ENCODE assay signal across 8 cellular contexts in the genomic region with DNA sequence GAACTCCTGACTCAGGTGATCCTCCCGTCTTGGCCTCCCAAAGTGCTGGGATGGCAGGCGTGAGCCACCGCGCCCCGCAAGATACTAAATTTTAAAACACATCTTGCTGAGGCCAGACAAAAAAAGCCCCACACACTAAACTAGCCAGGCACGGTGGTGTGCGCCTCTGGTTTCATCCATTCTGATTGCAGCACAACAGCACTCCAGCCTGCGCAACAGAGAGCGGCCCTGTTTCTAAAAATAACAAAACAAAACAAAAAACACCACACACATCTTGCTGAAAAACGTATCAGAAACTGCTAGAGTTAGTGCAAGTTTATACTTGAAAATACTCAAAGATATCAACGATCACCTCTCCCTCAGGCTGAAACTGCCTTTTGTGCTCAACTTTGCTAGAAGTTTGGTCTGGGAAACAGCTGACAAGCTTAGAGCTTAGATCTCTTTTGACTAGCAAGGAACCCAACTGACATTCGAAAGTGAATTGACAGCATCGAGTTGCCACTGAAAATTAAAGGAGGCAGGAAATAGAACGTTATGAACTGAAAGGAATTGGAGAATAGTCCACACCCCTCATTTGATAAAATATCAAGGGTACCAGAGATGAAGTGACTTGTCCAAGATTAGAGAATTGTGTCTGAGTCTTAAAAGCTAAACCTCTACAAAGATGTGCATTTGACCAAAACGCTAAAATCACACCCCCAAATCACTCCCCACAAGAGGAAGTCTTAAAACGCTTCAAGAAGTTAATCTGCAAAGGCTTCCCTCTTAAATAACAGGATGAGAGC. TPM values are rescaled to one million over a fixed set of nuclear protein-coding genes. Genes with fewer than 3 reads are reported as not detected.
DNase-seq lines count a peak whose midpoint lies in the region; ATAC-seq and TF ChIP-seq lines count a peak whose summit lies in the region.

No MANE protein-coding gene starts in this region.

- DNase-seq in HFF-Myc (ENCODE audit: extremely low read depth, low read depth) = no peak
- DNase-seq in adrenal gland = no peak
- DNase-seq in memory B cell (ENCODE audit: low spot score in 2 of 2) = no peak
- no peak for DNase-seq in posterior cingulate gyrus
- DNase-seq in GM19238 (ENCODE audit: insufficient read length, low spot score) = no peak

- H3K27ac ChIP-seq in 22Rv1 = peak overlapping the region; percentile 87
- no peak overlapping the region for H3K27ac ChIP-seq in adrenal gland

- no peaks in the 10 kb centered on the region for H3K27me3 Mint-ChIP-seq in memory B cell

- H3K4me3 Mint-ChIP-seq in memory B cell = peak overlapping the region; percentile 93

- peaks cover 0 to 28% of the 10 kb centered on the region in 2 donors for H3K36me3 ChIP-seq in adrenal gland (replicated peaks in 1 of 2)

- no peak for TF ChIP-seq POLR2A in adrenal gland (IDR thresholded peaks at IDR 0.05)

- peaks cover 28% of the 10 kb centered on the region for H3K4me1 Mint-ChIP-seq in memory B cell

- WGBS in adrenal gland, 4 donors = 53 to 60% (median 55%) methylated on average over 16 of the region's 16 CpGs

- intact Hi-C loops in adrenal gland (cut with DNase I) = no loop called here
- intact Hi-C loops in posterior cingulate gyrus (cut with DNase I) = no loop called here

- H3K9me3 Mint-ChIP-seq in memory B cell = no peaks in the 10 kb centered on the region

- H3K9me3 ChIP-seq in adrenal gland (replicated peaks in 1 of 3) = no peaks in the 10 kb centered on the region

- no peaks in the 10 kb centered on the region for H3K27me3 ChIP-seq in adrenal gland

- peak overlapping the region; percentile 98 for H3K27ac Mint-ChIP-seq in memory B cell

- ATAC-seq in memory B cell (ENCODE audit: low read depth) (no peak), HG03460 (IDR thresholded peaks at IDR 0.05; ENCODE audit: unreplicated experiment) (no peak), GM19467 (IDR thresholded peaks at IDR 0.05; ENCODE audit: unreplicated experiment) (no peak)

- peak overlapping the region; percentile 84 for H3K4me3 ChIP-seq in HFF-Myc (replicated peaks; ENCODE audit: low read depth, low read length)
- H3K4me3 ChIP-seq in adrenal gland = peak overlapping the region in 3 of 4 donors; percentile 75 to 88 (median 79)

- peaks cover 20 to 38% of the 10 kb centered on the region in 2 donors for H3K4me1 ChIP-seq in adrenal gland (replicated peaks in 1 of 2)

- TF ChIP-seq CTCF in 22Rv1 (IDR thresholded peaks at IDR 0.05) = no peak
- TF ChIP-seq CTCF in HFF-Myc (IDR thresholded peaks at IDR 0.05; ENCODE audit: low read depth, low read length, missing control alignments) = no peak
- no peak for TF ChIP-seq CTCF in adrenal gland (IDR thresholded peaks at IDR 0.05)

- peaks cover 14% of the 10 kb centered on the region for H3K36me3 Mint-ChIP-seq in memory B cell

RNA-seq across cellular contexts. Expression of gene COG4, which starts 0.9 kb away (rescaled TPM):
- 100 to 1,000 TPM in 1 of 8 donors, 10 to 100 TPM in 7; 42.3 to 195 (median 66.7) TPM for total RNA-seq in adrenal gland
- 100 to 1,000 TPM in 1 of 3 donors, 10 to 100 TPM in 2; 28.2 to 128 (median 86.2) TPM for polyA plus RNA-seq in adrenal gland

RNA-seq across cellular contexts. Expression of gene SF3B3, which starts 1.2 kb away (rescaled TPM):
- total RNA-seq in adrenal gland = 100 to 1,000 TPM in 5 of 8 donors, 10 to 100 TPM in 3; 66.2 to 242 (median 160) TPM
- polyA plus RNA-seq in adrenal gland = 100 to 1,000 TPM in 2 of 3 donors, 10 to 100 TPM in 1; 82.1 to 200 (median 101) TPM
